Comparison of ENCODE assay signal across 30 cellular contexts in the genomic region with DNA sequence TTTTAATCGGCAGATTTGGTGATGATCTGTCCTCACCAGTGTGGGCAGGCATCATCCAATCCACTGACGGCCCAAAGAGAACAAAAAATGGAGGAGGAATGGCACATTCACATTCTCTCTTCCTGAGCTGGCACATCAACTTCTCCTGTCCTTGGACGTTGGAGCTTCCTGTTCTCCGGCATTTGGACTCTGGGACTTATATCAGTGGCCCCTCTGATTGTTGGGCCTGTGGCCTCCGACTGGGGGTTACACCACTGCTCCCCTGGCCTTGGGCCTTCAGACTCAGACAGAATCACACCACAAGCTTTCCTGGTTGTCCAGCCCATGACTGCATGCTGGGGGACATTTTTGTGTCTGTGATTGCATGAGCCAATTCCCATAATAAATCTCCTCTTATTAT. TPM values are rescaled to one million over a fixed set of nuclear protein-coding genes. Genes with fewer than 3 reads are reported as not detected.
"Had no signal": no experiment of that assay in that cellular context is flagged by ENCODE, and none has a peak within 500 bp of the region (broad histone marks: within the 10 kb centered on the region; RNA-seq: fewer than 3 reads in every experiment).

No MANE protein-coding gene starts in this region.

- H3K36me3 Mint-ChIP-seq: natural killer cell treated with Interleukin-12 subunit alpha and Interleukin-12 subunit beta and Interleukin-15 and Interleukin-18, amount 100 ng/mL, for 72 hours had no signal

- ATAC-seq: naive thymus-derived CD8-positive, alpha-beta T cell; natural killer cell treated with Interleukin-12 subunit alpha and Interleukin-12 subunit beta and Interleukin-15 and Interleukin-18, amount 100 ng/mL, for 72 hours; pancreas; psoas muscle; right cardiac atrium; right lobe of liver; stimulated activated effector memory CD8-positive, alpha-beta T cell treated with anti-CD3 and anti-CD28 coated beads, Interleukin-12 subunit alpha, Interleukin-12 subunit beta, amount 100 ng/mL, for 72 hours; stimulated activated naive B cell treated with anti-CD40 and anti-IgM and Interleukin-4, amounts not matched to agents 10 μg/mL and 1 μg/mL and 100 μg/mL, for 72 hours had no signal

- H3K27me3 Mint-ChIP-seq: progenitor cell of endocrine pancreas; stimulated activated naive B cell treated with anti-CD40 and anti-IgM and Interleukin-4, amounts not matched to agents 10 μg/mL and 1 μg/mL and 100 μg/mL, for 72 hours; stimulated activated naive CD8-positive, alpha-beta T cell treated with anti-CD3 and anti-CD28 coated beads, Interleukin-15, Interleukin-2, amounts not matched to agents 100 ng/mL and 50 ng/mL, for 24 hours had no signal

- H3K27ac Mint-ChIP-seq: natural killer cell treated with Interleukin-12 subunit alpha and Interleukin-12 subunit beta and Interleukin-15 and Interleukin-18, amount 100 ng/mL, for 72 hours; nephron progenitor cell; progenitor cell of endocrine pancreas; stimulated activated effector memory CD8-positive, alpha-beta T cell treated with anti-CD3 and anti-CD28 coated beads, Interleukin-12 subunit alpha, Interleukin-12 subunit beta, amount 100 ng/mL, for 72 hours; stimulated activated naive B cell treated with anti-CD40 and anti-IgM and Interleukin-4, amounts not matched to agents 10 μg/mL and 1 μg/mL and 100 μg/mL, for 72 hours; stimulated activated naive CD8-positive, alpha-beta T cell treated with anti-CD3 and anti-CD28 coated beads, Interleukin-15, Interleukin-2, amounts not matched to agents 100 ng/mL and 50 ng/mL, for 24 hours had no signal

- DNase-seq: naive thymus-derived CD8-positive, alpha-beta T cell; nephron progenitor cell; nucleus accumbens; pancreas; psoas muscle; right cardiac atrium; stimulated activated CD4-positive, alpha-beta T cell treated with anti-CD3 and anti-CD28 coated beads, Interleukin-15, amount 100 ng/mL, for 24 hours; stimulated activated CD4-positive, alpha-beta T cell treated with anti-CD3 and anti-CD28 coated beads, Interleukin-2, amount 100 ng/mL, for 24 hours; stimulated activated CD4-positive, alpha-beta T cell treated with anti-CD3 and anti-CD28 coated beads, Interleukin-2, amount 100 ng/mL, for 48 hours; stimulated activated CD4-positive, alpha-beta T cell treated with anti-CD3 and anti-CD28 coated beads, Interleukin-4, amount 100 ng/mL, for 24 hours; stimulated activated naive B cell treated with anti-CD40 and anti-IgM and Interleukin-4, amounts not matched to agents 10 μg/mL and 1 μg/mL and 100 μg/mL, for 72 hours; stimulated activated naive CD4-positive, alpha-beta T cell treated with Interleukin-2 at 50 U/mL for 16 hours; stomach; thyroid gland; trophoblast cell; upper lobe of left lung had no signal

- H3K27me3 ChIP-seq: pancreas, right lobe of liver, stomach, thyroid gland, upper lobe of left lung, vagina had no signal

- H3K9me3 ChIP-seq: neutrophil, pancreas, psoas muscle, right lobe of liver, stomach, thoracic aorta, thyroid gland, tibial nerve, upper lobe of left lung, vagina had no signal

- H3K9me3 Mint-ChIP-seq: naive thymus-derived CD8-positive, alpha-beta T cell; natural killer cell treated with Interleukin-12 subunit alpha and Interleukin-12 subunit beta and Interleukin-15 and Interleukin-18, amount 100 ng/mL, for 72 hours; nephron progenitor cell; neural crest cell; stimulated activated effector memory CD8-positive, alpha-beta T cell treated with anti-CD3 and anti-CD28 coated beads, Interleukin-12 subunit alpha, Interleukin-12 subunit beta, amount 100 ng/mL, for 72 hours; stimulated activated naive B cell treated with anti-CD40 and anti-IgM and Interleukin-4, amounts not matched to agents 10 μg/mL and 1 μg/mL and 100 μg/mL, for 72 hours; stimulated activated naive CD8-positive, alpha-beta T cell treated with anti-CD3 and anti-CD28 coated beads, Interleukin-15, Interleukin-2, amounts not matched to agents 100 ng/mL and 50 ng/mL, for 24 hours had no signal

- H3K4me1 Mint-ChIP-seq: neural crest cell; stimulated activated effector memory CD8-positive, alpha-beta T cell treated with anti-CD3 and anti-CD28 coated beads, Interleukin-12 subunit alpha, Interleukin-12 subunit beta, amount 100 ng/mL, for 72 hours had no signal

- H3K4me3 ChIP-seq: pancreas, psoas muscle, right lobe of liver, skin epidermis, stomach, thoracic aorta, thyroid gland, tibial nerve, upper lobe of left lung, vagina had no signal

- H3K36me3 ChIP-seq: neutrophil, thoracic aorta, tibial nerve, upper lobe of left lung, vagina had no signal

- H3K4me3 Mint-ChIP-seq: naive thymus-derived CD8-positive, alpha-beta T cell; natural killer cell treated with Interleukin-12 subunit alpha and Interleukin-12 subunit beta and Interleukin-15 and Interleukin-18, amount 100 ng/mL, for 72 hours; nephron progenitor cell; neural crest cell; stimulated activated effector memory CD8-positive, alpha-beta T cell treated with anti-CD3 and anti-CD28 coated beads, Interleukin-12 subunit alpha, Interleukin-12 subunit beta, amount 100 ng/mL, for 72 hours; stimulated activated naive B cell treated with anti-CD40 and anti-IgM and Interleukin-4, amounts not matched to agents 10 μg/mL and 1 μg/mL and 100 μg/mL, for 72 hours; stimulated activated naive CD8-positive, alpha-beta T cell treated with anti-CD3 and anti-CD28 coated beads, Interleukin-15, Interleukin-2, amounts not matched to agents 100 ng/mL and 50 ng/mL, for 24 hours had no signal

- H3K27ac ChIP-seq: neutrophil, pancreas, psoas muscle, right lobe of liver, skin epidermis, stomach, thoracic aorta, thyroid gland, tibial nerve, upper lobe of left lung, vagina had no signal

- H3K4me1 ChIP-seq: pancreas, right lobe of liver, stomach, tibial nerve, upper lobe of left lung, vagina had no signal

- FAIRE-seq: pancreas, urothelium cell line had no signal

RNA-seq across cellular contexts. Expression of a gene that starts 24.0 kb away (rescaled TPM):
- total RNA-seq: naive thymus-derived CD8-positive, alpha-beta T cell; natural killer cell treated with Interleukin-12 subunit alpha and Interleukin-12 subunit beta and Interleukin-15 and Interleukin-18, amount 100 ng/mL, for 72 hours; neural crest cell; osteocyte; temporal lobe; tibial nerve had no signal
- polyA plus RNA-seq: naive thymus-derived CD8-positive, alpha-beta T cell had no signal

RNA-seq across cellular contexts. Expression of a gene that starts 55.1 kb away (rescaled TPM):
- total RNA-seq: naive thymus-derived CD8-positive, alpha-beta T cell; natural killer cell treated with Interleukin-12 subunit alpha and Interleukin-12 subunit beta and Interleukin-15 and Interleukin-18, amount 100 ng/mL, for 72 hours; neural crest cell; osteocyte had no signal
- polyA plus RNA-seq: naive thymus-derived CD8-positive, alpha-beta T cell had no signal
